Comparison of ENCODE assay signal across 6 cellular contexts in the genomic region with DNA sequence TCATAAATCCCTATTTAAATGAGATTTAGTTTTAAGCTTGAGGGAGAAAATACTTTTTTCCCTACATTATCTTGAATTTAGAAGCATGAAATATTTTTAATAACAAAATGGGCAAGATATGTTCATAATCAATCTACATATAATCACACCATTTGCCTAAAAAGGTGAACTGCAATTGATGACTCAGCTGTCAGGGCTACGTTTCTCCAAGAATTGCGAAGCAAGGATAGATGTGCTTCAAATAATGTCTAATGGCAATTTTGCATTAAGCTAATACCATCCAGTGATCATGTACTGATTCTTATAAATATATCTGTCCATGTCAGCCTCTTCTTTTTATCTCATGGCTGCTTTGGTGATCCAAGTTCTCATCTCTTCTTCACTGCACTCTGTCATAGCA.
"Had no signal": no experiment of that assay in that cellular context is flagged by ENCODE, and none has a peak within 500 bp of the region (broad histone marks: within the 10 kb centered on the region; RNA-seq: fewer than 3 reads in every experiment).

No MANE protein-coding gene starts in this region.

- ATAC-seq: GM12878 had no signal

- FAIRE-seq: GM12892, GM18507, GM19239 had no signal

- DNase-seq: GDM1, GF-D8 had no signal

- H3K4me3 ChIP-seq: GM12878 had no signal
